20 cellular contexts compared by ENCODE assay signal in the genomic region with DNA sequence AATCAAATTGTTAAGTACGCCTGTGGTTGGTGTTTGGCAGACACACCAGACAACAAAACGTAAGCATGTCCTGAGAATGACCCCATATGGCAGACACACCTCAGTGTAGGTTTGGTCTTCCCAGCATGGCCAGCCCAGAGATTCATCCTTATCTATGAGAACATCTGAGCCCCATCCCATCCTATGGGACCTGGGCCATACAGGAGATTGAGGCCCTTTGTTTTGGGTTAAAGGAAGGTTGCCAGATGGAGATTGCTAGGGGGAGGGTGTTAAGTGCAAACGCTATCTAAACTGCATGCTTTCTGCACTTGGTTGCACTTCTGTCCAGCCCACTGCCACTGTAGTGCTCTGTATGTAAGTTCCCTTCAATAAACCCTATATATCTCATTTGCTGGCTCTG.
"Had no signal": no experiment of that assay in that cellular context is flagged by ENCODE, and none has a peak within 500 bp of the region (broad histone marks: within the 10 kb centered on the region; RNA-seq: fewer than 3 reads in every experiment).

No MANE protein-coding gene starts in this region.

- H3K36me3 ChIP-seq: cardiac muscle cell, esophagus muscularis mucosa, lower lobe of right lung, thyroid gland had no signal

- H3K27ac ChIP-seq: cardiac muscle cell, esophagus muscularis mucosa, lower lobe of right lung, thyroid gland had no signal

- DNase-seq: activated CD4-positive, alpha-beta T cell treated with anti-CD3 and anti-CD28 coated beads for 36 hours; activated CD4-positive, alpha-beta T cell treated with anti-CD3 and anti-CD28 coated beads, Interleukin-2, amount 50 U/mL, for 48 hours; activated naive CD4-positive, alpha-beta T cell; activated naive CD8-positive, alpha-beta T cell treated with anti-CD3 and anti-CD28 coated beads for 36 hours; activated T-cell treated with anti-CD3 and anti-CD28 coated beads for 4 hours; amygdala; effector memory CD4-positive, alpha-beta T cell; islet precursor cell; left colon; lower lobe of right lung; midbrain; nucleus accumbens; stimulated activated CD4-positive, alpha-beta T cell treated with anti-CD3 and anti-CD28 coated beads, Interleukin-12 subunit alpha, Interleukin-12 subunit beta, amount 100 ng/mL, for 4 hours; stimulated activated CD4-positive, alpha-beta T cell treated with anti-CD3 and anti-CD28 coated beads, Interleukin-1b, Interleukin-23, amount 100 ng/mL, for 48 hours; stimulated activated CD8-positive, alpha-beta memory T cell treated with anti-CD3 and anti-CD28 coated beads, Interleukin-4, amount 100 ng/mL, for 48 hours; stimulated activated naive CD4-positive, alpha-beta T cell; thyroid gland had no signal

- H3K4me3 ChIP-seq: cardiac muscle cell, esophagus muscularis mucosa, lower lobe of right lung, thyroid gland had no signal

- H3K27me3 ChIP-seq: cardiac muscle cell, esophagus muscularis mucosa, thyroid gland had no signal

- H3K4me1 ChIP-seq: thyroid gland had no signal

- ATAC-seq: activated CD4-positive, alpha-beta T cell treated with anti-CD3 and anti-CD28 coated beads for 36 hours; left colon; lower lobe of right lung; WTC11 had no signal
